In genomic region chr10:3486346-3487065, GRCh38 we compare ENCODE assay signal across 8 cellular contexts.
A peak's percentile ranks its signal among the peaks of the same experiment; 100 is the strongest.
DNase-seq lines count a peak whose midpoint lies in the region; ATAC-seq and TF ChIP-seq lines count a peak whose summit lies in the region.

No MANE protein-coding gene starts in this region.

- WGBS in smooth muscle cell (ENCODE audit: low lambda C conversion rate) = 56% methylated on average over 12 of the region's 12 CpGs

- H3K36me3 ChIP-seq in HUES48 (ENCODE audit: control insufficient read depth, insufficient read depth, low read length) (no peaks in the 10 kb centered on the region), SJSA1 (no peaks in the 10 kb centered on the region), smooth muscle cell (ENCODE audit: low read depth) (no peaks in the 10 kb centered on the region)

- peak; percentile 42 to 75 for DNase-seq in SJSA1 (ENCODE audit: low read depth in 1 of 2, low spot score in 2 of 2)
- DNase-seq in iPS DF 19.7 (ENCODE audit: low read depth, low spot score) = peak; percentile 63
- DNase-seq in smooth muscle cell (lab: John Stamatoyannopoulos, UW; ENCODE audit: unreplicated experiment) = no peak
- no peak for DNase-seq in stimulated activated CD4-positive, alpha-beta T cell treated with anti-CD3 and anti-CD28 coated beads, Interleukin-4, amount 100 ng/mL, for 1 hour
- no peak for DNase-seq in activated CD4-positive, alpha-beta T cell treated with anti-CD3 and anti-CD28 coated beads for 1 hour

- H3K4me3 ChIP-seq in HUES48 (ENCODE audit: low read depth, low read length) = no peak overlapping the region
- no peak overlapping the region for H3K4me3 ChIP-seq in SJSA1
- H3K4me3 ChIP-seq in smooth muscle cell = no peak overlapping the region

- no peak overlapping the region for H3K9ac ChIP-seq in HUES48 (ENCODE audit: low read depth, low read length)
- peak overlapping the region; percentile 68 for H3K9ac ChIP-seq in smooth muscle cell (ENCODE audit: low read depth)

- H3F3A ChIP-seq in smooth muscle cell (ENCODE audit: low read depth) = peaks cover 18% of the 10 kb centered on the region

- TF ChIP-seq CTCF in smooth muscle cell (IDR thresholded peaks at IDR 0.05; ENCODE audit: borderline replicate concordance, insufficient read depth, poor library complexity, severe bottlenecking) = no peak

- no peak overlapping the region for H2AFZ ChIP-seq in smooth muscle cell (ENCODE audit: low read depth)

- ATAC-seq in GM19324 (IDR thresholded peaks at IDR 0.05; ENCODE audit: low FRiP score, unreplicated experiment) (no peak), HG02759 (IDR thresholded peaks at IDR 0.05; ENCODE audit: unreplicated experiment) (no peak)

- H3K27me3 ChIP-seq in HUES48 (ENCODE audit: control insufficient read depth, insufficient read depth, low read length) (no peaks in the 10 kb centered on the region), SJSA1 (replicated peaks) (no peaks in the 10 kb centered on the region), smooth muscle cell (ENCODE audit: low read depth) (no peaks in the 10 kb centered on the region)

- H3K4me2 ChIP-seq in smooth muscle cell = peak overlapping the region; percentile 1

- H3K79me2 ChIP-seq in smooth muscle cell (ENCODE audit: low read depth) = no peaks in the 10 kb centered on the region

- H3K4me1 ChIP-seq in HUES48 (ENCODE audit: control insufficient read depth, insufficient read depth, low read length) (peaks cover 14% of the 10 kb centered on the region), SJSA1 (replicated peaks) (peaks cover 43% of the 10 kb centered on the region), smooth muscle cell (ENCODE audit: low read depth) (peaks cover 9% of the 10 kb centered on the region)

- H3K9me3 ChIP-seq in HUES48 (ENCODE audit: control insufficient read depth, insufficient read depth, low read length) (no peaks in the 10 kb centered on the region), SJSA1 (replicated peaks) (no peaks in the 10 kb centered on the region), smooth muscle cell (replicated peaks; ENCODE audit: low read depth) (no peaks in the 10 kb centered on the region)

- no peaks in the 10 kb centered on the region for H4K20me1 ChIP-seq in smooth muscle cell (ENCODE audit: low read depth)

- H3K27ac ChIP-seq in HUES48 (ENCODE audit: low read depth, low read length) (peak overlapping the region; percentile 68), SJSA1 (no peak overlapping the region), smooth muscle cell (ENCODE audit: low read depth) (peak overlapping the region; percentile 90)

Comparison
In these comparisons a context has a peak if more than half of its experiments do, and no peak if none do; other contexts are left out.
1. DNase-seq: peak in SJSA1 (2 of 2) and iPS DF 19.7 (single experiment); none in smooth muscle cell (single experiment), stimulated activated CD4-positive, alpha-beta T cell treated with anti-CD3 and anti-CD28 coated beads, Interleukin-4, amount 100 ng/mL, for 1 hour (single experiment) and activated CD4-positive, alpha-beta T cell treated with anti-CD3 and anti-CD28 coated beads for 1 hour (single experiment).